In genomic region chr6:7147051-7147671, GRCh38 we compare ENCODE assay signal across 8 cellular contexts. TPM values are rescaled to one million over a fixed set of nuclear protein-coding genes. Genes with fewer than 3 reads are reported as not detected.
DNase-seq lines count a peak whose midpoint lies in the region; ATAC-seq, FAIRE-seq and TF ChIP-seq lines count a peak whose summit lies in the region.

No MANE protein-coding gene starts in this region.

- H3K4me3 ChIP-seq in kidney (ENCODE audit: low read length in 2 of 2) = peak overlapping the region in 1 of 2 donors; percentile 8
- peak overlapping the region; percentile 50 for H3K4me3 ChIP-seq in thoracic aorta
- no peak overlapping the region for H3K4me3 ChIP-seq in effector memory CD4-positive, alpha-beta T cell (ENCODE audit: insufficient read depth, low read depth, low read length, poor library complexity, severe bottlenecking)

- CTCF ChIA-PET in activated CD4-positive, alpha-beta T cell treated with anti-CD3 and anti-CD28 coated beads, Interleukin-2, amount 10 ng/mL, durations not matched to agents 7 days and 5 days (lab: Charles Lee) = interaction anchor here (0.6 to 1.6 kb wide), 5 partner anchors 16 to 245 kb away, joined by 3 to 5 read pairs (median 3); no protein-coding TSS in a partner anchor
- CTCF ChIA-PET in activated CD8-positive, alpha-beta T cell treated with anti-CD3 and anti-CD28 coated beads for 36 hours (lab: Charles Lee) = interaction anchor here (1.3 to 1.8 kb wide), 3 partner anchors 9 to 471 kb away, joined by 3 to 5 read pairs (median 3); no protein-coding TSS in a partner anchor

- H3K36me3 Mint-ChIP-seq in activated CD4-positive, alpha-beta T cell treated with anti-CD3 and anti-CD28 coated beads, Interleukin-2, amount 10 ng/mL, durations not matched to agents 7 days and 5 days (ENCODE audit: low read depth) = peaks cover 7% of the 10 kb centered on the region
- H3K36me3 Mint-ChIP-seq in activated CD8-positive, alpha-beta T cell treated with anti-CD3 and anti-CD28 coated beads for 36 hours (ENCODE audit: low read depth) = peaks cover 3% of the 10 kb centered on the region

- H3K4me3 Mint-ChIP-seq in activated CD4-positive, alpha-beta T cell treated with anti-CD3 and anti-CD28 coated beads, Interleukin-2, amount 10 ng/mL, durations not matched to agents 7 days and 5 days = peak overlapping the region; percentile 59
- H3K4me3 Mint-ChIP-seq in activated CD8-positive, alpha-beta T cell treated with anti-CD3 and anti-CD28 coated beads for 36 hours = peak overlapping the region; percentile 53

- no peak for ATAC-seq in activated CD8-positive, alpha-beta T cell treated with anti-CD3 and anti-CD28 coated beads for 36 hours
- ATAC-seq in thoracic aorta (ENCODE audit: insufficient number of reproducible peaks, low FRiP score, low read depth) = no peak

- intact Hi-C loops in activated CD8-positive, alpha-beta T cell treated with anti-CD3 and anti-CD28 coated beads for 36 hours (cut with micrococcal nuclease) = no loop called here
- intact Hi-C loops in kidney (cut with DNase I) (no loop called here), posterior vena cava (cut with DNase I) (no loop called here)

- H3K9ac ChIP-seq in kidney (ENCODE audit: low read length in 2 of 2) = peak overlapping the region in 1 of 2 donors; percentile 37

- no peaks in the 10 kb centered on the region for H3K27me3 Mint-ChIP-seq in activated CD4-positive, alpha-beta T cell treated with anti-CD3 and anti-CD28 coated beads, Interleukin-2, amount 10 ng/mL, durations not matched to agents 7 days and 5 days
- H3K27me3 Mint-ChIP-seq in activated CD8-positive, alpha-beta T cell treated with anti-CD3 and anti-CD28 coated beads for 36 hours = no peaks in the 10 kb centered on the region

- H3K36me3 ChIP-seq in kidney (ENCODE audit: control insufficient read depth in 1 of 2, insufficient read depth in 2 of 2, low read length in 2 of 2) = no peaks in the 10 kb centered on the region
- no peaks in the 10 kb centered on the region for H3K36me3 ChIP-seq in thoracic aorta
- H3K36me3 ChIP-seq in effector memory CD4-positive, alpha-beta T cell (ENCODE audit: control insufficient read depth, insufficient read depth, low read length) = no peaks in the 10 kb centered on the region

- POLR2A ChIA-PET in activated CD4-positive, alpha-beta T cell treated with anti-CD3 and anti-CD28 coated beads, Interleukin-2, amount 10 ng/mL, durations not matched to agents 7 days and 5 days (lab: Charles Lee) = interaction anchor here (1.3 kb wide), 1 partner anchor 10 kb away, joined by 15 read pairs; no protein-coding TSS in a partner anchor
- POLR2A ChIA-PET in activated CD8-positive, alpha-beta T cell treated with anti-CD3 and anti-CD28 coated beads for 36 hours (lab: Charles Lee) = interaction anchor here (0.9 to 1.3 kb wide), 6 partner anchors 12 to 265 kb away, joined by 3 to 6 read pairs (median 4); partner anchors contain the start of gene RREB1

- no peak for FAIRE-seq in kidney (lab: Jason Lieb, UNC)

- H3K27me3 ChIP-seq in thoracic aorta (replicated peaks; ENCODE audit: insufficient read depth) = no peaks in the 10 kb centered on the region
- no peaks in the 10 kb centered on the region for H3K27me3 ChIP-seq in effector memory CD4-positive, alpha-beta T cell (replicated peaks; ENCODE audit: control insufficient read depth, insufficient read depth, low read length, poor library complexity, severe bottlenecking)

- no peak for TF ChIP-seq CTCF in activated CD8-positive, alpha-beta T cell treated with anti-CD3 and anti-CD28 coated beads for 36 hours (IDR thresholded peaks at IDR 0.05)
- TF ChIP-seq CTCF in kidney (IDR thresholded peaks at IDR 0.05; ENCODE audit: borderline replicate concordance, extremely low read depth, insufficient read depth) (no peak), thoracic aorta (IDR thresholded peaks at IDR 0.05) (no peak)

- peaks cover 41 to 66% of the 10 kb centered on the region in 2 donors for H3K4me1 ChIP-seq in kidney (ENCODE audit: control insufficient read depth in 1 of 2, insufficient read depth in 1 of 2, low read depth in 1 of 2, low read length in 2 of 2)
- H3K4me1 ChIP-seq in thoracic aorta (ENCODE audit: control insufficient read depth in 1 of 2, low read depth in 2 of 2) = peaks cover 24 to 59% of the 10 kb centered on the region in 2 donors
- H3K4me1 ChIP-seq in effector memory CD4-positive, alpha-beta T cell (ENCODE audit: control insufficient read depth, insufficient read depth, low read length, poor library complexity, severe bottlenecking) = peaks cover 19% of the 10 kb centered on the region

- DNase-seq in activated CD4-positive, alpha-beta T cell treated with anti-CD3 and anti-CD28 coated beads, Interleukin-2, amount 10 ng/mL, durations not matched to agents 7 days and 5 days = no peak
- no peak for DNase-seq in activated CD4-positive, alpha-beta T cell treated with anti-CD3 and anti-CD28 coated beads for 4 hours
- DNase-seq in activated CD8-positive, alpha-beta T cell treated with anti-CD3 and anti-CD28 coated beads for 36 hours = no peak
- DNase-seq in kidney (no peak), thoracic aorta (ENCODE audit: low spot score) (no peak), NCI-H1105 treated with DMSO at 0.1 percent for 48 hours (lab: John Stamatoyannopoulos, UW) (no peak), posterior vena cava (ENCODE audit: low spot score) (no peak)
- DNase-seq in effector memory CD4-positive, alpha-beta T cell = no peak

- peak overlapping the region; percentile 81 to 88 for H3K27ac ChIP-seq in kidney (ENCODE audit: low read depth in 2 of 2, low read length in 2 of 2)
- peak overlapping the region; percentile 69 to 73 for H3K27ac ChIP-seq in thoracic aorta
- no peak overlapping the region for H3K27ac ChIP-seq in effector memory CD4-positive, alpha-beta T cell (ENCODE audit: insufficient read depth, low read length, poor library complexity, severe bottlenecking)

- H3K9me3 Mint-ChIP-seq in activated CD4-positive, alpha-beta T cell treated with anti-CD3 and anti-CD28 coated beads, Interleukin-2, amount 10 ng/mL, durations not matched to agents 7 days and 5 days = no peaks in the 10 kb centered on the region
- no peaks in the 10 kb centered on the region for H3K9me3 Mint-ChIP-seq in activated CD8-positive, alpha-beta T cell treated with anti-CD3 and anti-CD28 coated beads for 36 hours

- peak overlapping the region; percentile 90 for H3K27ac Mint-ChIP-seq in activated CD4-positive, alpha-beta T cell treated with anti-CD3 and anti-CD28 coated beads, Interleukin-2, amount 10 ng/mL, durations not matched to agents 7 days and 5 days
- peak overlapping the region; percentile 84 for H3K27ac Mint-ChIP-seq in activated CD8-positive, alpha-beta T cell treated with anti-CD3 and anti-CD28 coated beads for 36 hours

- no peaks in the 10 kb centered on the region for H3K9me3 ChIP-seq in kidney (ENCODE audit: control insufficient read depth in 1 of 2, low read length in 2 of 2)
- H3K9me3 ChIP-seq in thoracic aorta = no peaks in the 10 kb centered on the region
- H3K9me3 ChIP-seq in effector memory CD4-positive, alpha-beta T cell (ENCODE audit: control insufficient read depth, low read length) = no peaks in the 10 kb centered on the region

- H3K4me1 Mint-ChIP-seq in activated CD4-positive, alpha-beta T cell treated with anti-CD3 and anti-CD28 coated beads, Interleukin-2, amount 10 ng/mL, durations not matched to agents 7 days and 5 days = peaks cover 66% of the 10 kb centered on the region
- H3K4me1 Mint-ChIP-seq in activated CD8-positive, alpha-beta T cell treated with anti-CD3 and anti-CD28 coated beads for 36 hours (ENCODE audit: low read depth) = peaks cover 79% of the 10 kb centered on the region

RNA-seq across cellular contexts. Expression of gene RREB1, which starts 39.4 kb away (rescaled TPM):
- 10 to 100 TPM; 27.2 to 30.1 TPM for total RNA-seq in activated CD4-positive, alpha-beta T cell treated with anti-CD3 and anti-CD28 coated beads, Interleukin-2, amount 10 ng/mL, durations not matched to agents 7 days and 5 days
- 10 to 100 TPM; 18.7 to 19.7 TPM for total RNA-seq in activated CD8-positive, alpha-beta T cell treated with anti-CD3 and anti-CD28 coated beads for 36 hours
- total RNA-seq in kidney (56.5 TPM), thoracic aorta (10 to 100 TPM; 30.6 to 39.3 TPM), posterior vena cava (10 to 100 TPM; 28.8 to 31.8 TPM)
- 5.9 TPM for polyA plus RNA-seq in kidney (ENCODE audit: insufficient read depth, low read depth, low replicate concordance)
